In the genomic region with DNA sequence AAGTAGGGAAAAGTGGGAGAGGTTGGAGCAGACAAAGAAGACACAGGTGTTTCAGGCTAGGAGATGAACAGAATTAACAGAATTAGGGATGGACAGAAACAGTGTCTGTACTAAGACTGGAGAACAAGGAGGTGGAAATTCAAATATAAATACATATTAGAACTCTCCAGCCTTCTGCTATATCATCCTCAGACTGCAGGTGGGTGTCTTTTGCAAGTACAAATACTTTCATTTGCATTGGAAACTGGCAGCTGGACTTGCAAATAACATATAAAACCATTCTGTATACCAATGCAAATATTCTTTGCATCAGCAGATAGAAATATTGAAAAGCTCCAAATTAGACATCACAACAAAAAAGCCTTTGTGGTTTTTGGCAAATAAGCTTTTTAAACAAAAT, we compare ENCODE assay signal across 12 cellular contexts.
DNase-seq lines count a peak whose midpoint lies in the region; ATAC-seq and TF ChIP-seq lines count a peak whose summit lies in the region.
"Had no signal": no experiment of that assay in that cellular context is flagged by ENCODE, and none has a peak within 500 bp of the region (broad histone marks: within the 10 kb centered on the region; RNA-seq: fewer than 3 reads in every experiment).

No MANE protein-coding gene starts in this region.

- CTCF ChIA-PET in AG04450 (lab: Charles Lee): no interaction called here

- no peak overlapping the region for H3K27ac ChIP-seq in AG04450 (ENCODE audit: low read depth, low read length)
- no peak overlapping the region for H3K27ac ChIP-seq in ovary
- no peak overlapping the region for H3K27ac ChIP-seq in left lung
- H3K27ac ChIP-seq: cardiac muscle cell, heart left ventricle had no signal

- POLR2A ChIA-PET in AG04450 (lab: Yijun Ruan, JAX): no interaction called here

- H3K4me1 ChIP-seq in ovary (ENCODE audit: insufficient read depth) (no peaks in the 10 kb centered on the region), left lung (no peaks in the 10 kb centered on the region)

- TF ChIP-seq CTCF in AG04450 (IDR thresholded peaks at IDR 0.05; ENCODE audit: low read depth, low read length) (peak; percentile 37), choroid plexus epithelial cell (conservative IDR thresholded peaks at IDR 0.05; ENCODE audit: low read depth, low read length) (peak; percentile 54), ovary (IDR thresholded peaks at IDR 0.05) (no peak), left lung (IDR thresholded peaks at IDR 0.05) (no peak)

- DNase-seq in AG04450 (ENCODE audit: low read depth, low spot score): no peak
- DNase-seq in choroid plexus epithelial cell (ENCODE audit: low read depth): peak; percentile 75
- DNase-seq in ovary: no peak
- DNase-seq in superior temporal gyrus (ENCODE audit: extremely low spot score): no peak
- no peak for DNase-seq in sciatic nerve (ENCODE audit: low spot score)
- DNase-seq in left lung: no peak
- DNase-seq: heart left ventricle, NCI-H2081 treated with DMSO at 0.1 percent for 48 hours, T-cell had no signal

- H3K4me3 ChIP-seq in AG04450 (ENCODE audit: low read depth, low read length) (no peak overlapping the region), choroid plexus epithelial cell (ENCODE audit: low read depth, low read length) (no peak overlapping the region), ovary (no peak overlapping the region), left lung (no peak overlapping the region)
- H3K4me3 ChIP-seq: cardiac muscle cell, heart left ventricle had no signal

- peak; percentile 30 for ATAC-seq in GM19395 (IDR thresholded peaks at IDR 0.05; ENCODE audit: unreplicated experiment)
- peak; percentile 36 for ATAC-seq in HG03439 (IDR thresholded peaks at IDR 0.05; ENCODE audit: unreplicated experiment)
- ATAC-seq in sciatic nerve: no peak
- ATAC-seq in left lung: no peak
- ATAC-seq: heart left ventricle, T-cell had no signal

- intact Hi-C loops in ovary (cut with DNase I) (no loop called here), sciatic nerve (cut with DNase I) (no loop called here), left lung (cut with DNase I) (no loop called here)

- TF ChIP-seq POLR2A in ovary (IDR thresholded peaks at IDR 0.05): no peak

- H3K27me3 ChIP-seq in AG04450 (ENCODE audit: control insufficient read depth, insufficient read depth, low read length) (no peaks in the 10 kb centered on the region), ovary (no peaks in the 10 kb centered on the region), left lung (no peaks in the 10 kb centered on the region)
- H3K27me3 ChIP-seq: cardiac muscle cell, heart left ventricle had no signal

- H3K9me3 ChIP-seq in AG04450 (ENCODE audit: control insufficient read depth, insufficient read depth, low read length): no peaks in the 10 kb centered on the region
- H3K9me3 ChIP-seq in ovary: no peaks in the 10 kb centered on the region
- no peaks in the 10 kb centered on the region for H3K9me3 ChIP-seq in left lung

- no peak for TF ChIP-seq EP300 in ovary (IDR thresholded peaks at IDR 0.05)

- H3K36me3 ChIP-seq in ovary: no peaks in the 10 kb centered on the region
- no peaks in the 10 kb centered on the region for H3K36me3 ChIP-seq in left lung
- H3K36me3 ChIP-seq: cardiac muscle cell, heart left ventricle had no signal

Comparison
In these comparisons a context has a peak if more than half of its experiments do, and no peak if none do; other contexts are left out.
1. CTCF ChIP-seq: peak in AG04450 (single experiment) and choroid plexus epithelial cell (single experiment); none in ovary (0 of 3) and left lung (0 of 2).
2. ATAC-seq: peak in GM19395 (single experiment) and HG03439 (single experiment); none in sciatic nerve (single experiment) and left lung (single experiment).